Comparison of ENCODE assay signal across 9 cellular contexts in genomic region chr10:80924063-80924952, GRCh38.
DNase-seq lines count a peak whose midpoint lies in the region; TF ChIP-seq lines count a peak whose summit lies in the region.
"Had no signal": no experiment of that assay in that cellular context is flagged by ENCODE, and none has a peak within 500 bp of the region (broad histone marks: within the 10 kb centered on the region; RNA-seq: fewer than 3 reads in every experiment).

No MANE protein-coding gene starts in this region.

- no peak overlapping the region for H2BK5ac ChIP-seq in H9 (ENCODE audit: insufficient read length, low read length)

- no peak overlapping the region for H3K27ac Mint-ChIP-seq in activated T-cell treated with anti-CD3 and anti-CD28 coated beads, Interleukin-2, amount 50 U/mL, for 24 hours
- H3K27ac Mint-ChIP-seq in H9 = no peak overlapping the region

- no peak overlapping the region for H3K18ac ChIP-seq in H9 (ENCODE audit: insufficient read length, low read depth, low read length)

- H2BK15ac ChIP-seq in H9 (ENCODE audit: low read depth, low read length) = no peak overlapping the region

- H3K27me3 Mint-ChIP-seq in activated T-cell treated with anti-CD3 and anti-CD28 coated beads, Interleukin-2, amount 50 U/mL, for 24 hours = peaks cover 15% of the 10 kb centered on the region
- H3K27me3 Mint-ChIP-seq in H9 (ENCODE audit: low read depth) = no peaks in the 10 kb centered on the region

- no peak overlapping the region for H2AK5ac ChIP-seq in H9 (ENCODE audit: insufficient read length, low read length)

- H3K4me3 Mint-ChIP-seq in activated T-cell treated with anti-CD3 and anti-CD28 coated beads, Interleukin-2, amount 50 U/mL, for 24 hours = no peak overlapping the region
- no peak overlapping the region for H3K4me3 Mint-ChIP-seq in H9
- H3K4me3 Mint-ChIP-seq: central memory CD8-positive, alpha-beta T cell had no signal

- H3K14ac ChIP-seq in H9 (ENCODE audit: insufficient read depth, low read length) = no peak overlapping the region

- no peak overlapping the region for H3K56ac ChIP-seq in H9 (ENCODE audit: insufficient read length, low read depth, low read length)

- in situ Hi-C loops in T47D (cut with HindIII; ENCODE audit: low pct_unique_long_range_greater_than_20kb, low sequenced_read_pairs) = no loop called here

- H3K4ac ChIP-seq in H9 (ENCODE audit: low read depth, low read length) = no peak overlapping the region

- no peak for TF ChIP-seq EP300 in tibial nerve (IDR thresholded peaks at IDR 0.05)

- H3K4me2 ChIP-seq in H9 (ENCODE audit: insufficient read depth, insufficient read length, low read length) = no peak overlapping the region

- H2BK20ac ChIP-seq in H9 (ENCODE audit: low read depth, low read length, poor library complexity, severe bottlenecking) = no peak overlapping the region

- peaks cover 3% of the 10 kb centered on the region for H3K4me1 ChIP-seq in H9 (ENCODE audit: insufficient read depth, low read length)
- no peaks in the 10 kb centered on the region for H3K4me1 ChIP-seq in tibial nerve

- no peaks in the 10 kb centered on the region for H3K4me1 Mint-ChIP-seq in activated T-cell treated with anti-CD3 and anti-CD28 coated beads, Interleukin-2, amount 50 U/mL, for 24 hours (ENCODE audit: low read depth)
- H3K4me1 Mint-ChIP-seq in H9 = peaks cover 32 to 35% of the 10 kb centered on the region in 2 experiments
- H3K4me1 Mint-ChIP-seq: central memory CD8-positive, alpha-beta T cell had no signal

- H2BK120ac ChIP-seq in H9 (ENCODE audit: low read depth, low read length, poor library complexity, severe bottlenecking) = no peak overlapping the region

- TF ChIP-seq CTCF in H9 (conservative IDR thresholded peaks at IDR 0.05) = peak; percentile 86
- TF ChIP-seq CTCF in tibial nerve (IDR thresholded peaks at IDR 0.05) = peak; percentile 42 to 62 (median 48)

- peaks cover 4% of the 10 kb centered on the region for H3K9me3 Mint-ChIP-seq in activated T-cell treated with anti-CD3 and anti-CD28 coated beads, Interleukin-2, amount 50 U/mL, for 24 hours
- peaks cover 0 to 10% of the 10 kb centered on the region in 2 experiments; a peak in 3 of 5 replicates for H3K9me3 Mint-ChIP-seq in H9

- H3K9ac ChIP-seq in H9 (ENCODE audit: extremely low read depth, insufficient read length, low read length) = no peak overlapping the region

- H3K4me3 ChIP-seq in tibial nerve = no peak overlapping the region

- H3K27ac ChIP-seq in H9 (ENCODE audit: insufficient read length, low read depth, low read length) (no peak overlapping the region), tibial nerve (no peak overlapping the region)

- no CpG with 5 or more reads among the region's 7 CpGs for WGBS in H9 (ENCODE audit: extremely low coverage, insufficient read length, low lambda C conversion rate)
- 28 to 30% methylated on average over 7 of the region's 7 CpGs for WGBS in tibial nerve, 2 donors

- peak; percentile 5 for DNase-seq in activated T-cell treated with anti-CD3 and anti-CD28 coated beads for 1 hour (ENCODE audit: low read depth)
- no peak for DNase-seq in activated T-cell treated with anti-CD3 and anti-CD28 coated beads, Interleukin-2, amount 50 U/mL, for 24 hours
- peak; percentile 64 for DNase-seq in H9
- peak; percentile 2 for DNase-seq in NCI-H2227 treated with DMSO at 0.1 percent for 48 hours (lab: John Stamatoyannopoulos, UW)
- peak; percentile 13 to 78 for DNase-seq in T47D (ENCODE audit: low read depth in 1 of 2, low spot score in 1 of 2)
- DNase-seq in left kidney (ENCODE audit: low read depth, low spot score) = peak; percentile 78
- DNase-seq in tibial nerve (ENCODE audit: low spot score in 2 of 2) = peak in 1 of 2 donors; percentile 71
- DNase-seq in GF-D8 (lab: John Stamatoyannopoulos, UW) = no peak

- H3K36me3 ChIP-seq in tibial nerve = no peaks in the 10 kb centered on the region

- H2AFZ ChIP-seq in H9 (ENCODE audit: low read length) = no peak overlapping the region

- H3K9me3 ChIP-seq in H9 (ENCODE audit: control insufficient read depth, low read depth, low read length) = no peaks in the 10 kb centered on the region
- peaks cover 0 to 7% (median 0%) of the 10 kb centered on the region in 4 donors for H3K9me3 ChIP-seq in tibial nerve

- H4K20me1 ChIP-seq in H9 (ENCODE audit: control insufficient read depth, insufficient read depth, insufficient read length) = no peaks in the 10 kb centered on the region

- no peak overlapping the region for H2BK12ac ChIP-seq in H9 (ENCODE audit: insufficient read length, low read depth, low read length)

- H3K36me3 Mint-ChIP-seq in activated T-cell treated with anti-CD3 and anti-CD28 coated beads, Interleukin-2, amount 50 U/mL, for 24 hours (ENCODE audit: low read depth) = no peaks in the 10 kb centered on the region
- peaks cover 0 to 12% (median 8%) of the 10 kb centered on the region in 3 experiments; a peak in 5 of 7 replicates for H3K36me3 Mint-ChIP-seq in H9 (ENCODE audit: insufficient read depth in 1 of 3, low read depth in 3 of 3)

- no peak for TF ChIP-seq POLR2A in tibial nerve (IDR thresholded peaks at IDR 0.05)

- H4K8ac ChIP-seq in H9 (replicated peaks; ENCODE audit: insufficient read length, low read depth, low read length) = no peak overlapping the region

- H3K79me2 ChIP-seq in H9 (ENCODE audit: insufficient read depth, low read length) = no peaks in the 10 kb centered on the region

- H3K27me3 ChIP-seq in H9 (ENCODE audit: insufficient read depth, low read length) (no peaks in the 10 kb centered on the region), tibial nerve (no peaks in the 10 kb centered on the region)

- H3T11ph ChIP-seq in H9 (ENCODE audit: low read length) = no peak overlapping the region

- no peaks in the 10 kb centered on the region for H3K23me2 ChIP-seq in H9 (ENCODE audit: insufficient read length, low read depth, low read length, poor library complexity, severe bottlenecking)

- no peak overlapping the region for H3K23ac ChIP-seq in H9 (ENCODE audit: insufficient read length, low read depth, low read length)

- H4K91ac ChIP-seq in H9 (ENCODE audit: insufficient read length, low read depth, low read length) = no peak overlapping the region

- no peaks in the 10 kb centered on the region for H3K79me1 ChIP-seq in H9 (ENCODE audit: insufficient read depth, low read depth, low read length, poor library complexity, severe bottlenecking)

- H4K5ac ChIP-seq in H9 (ENCODE audit: insufficient read length, low read depth, low read length) = no peak overlapping the region

Comparison
In these comparisons a context has a peak if more than half of its experiments do, and no peak if none do; other contexts are left out.
1. DNase-seq: peak in activated T-cell treated with anti-CD3 and anti-CD28 coated beads for 1 hour (single experiment), H9 (single experiment), NCI-H2227 treated with DMSO at 0.1 percent for 48 hours (single experiment), T47D (2 of 2) and left kidney (single experiment); none in activated T-cell treated with anti-CD3 and anti-CD28 coated beads, Interleukin-2, amount 50 U/mL, for 24 hours (single experiment) and GF-D8 (single experiment).